In genomic region chr21:15289896-15290841, GRCh38 we compare ENCODE assay signal across 8 cellular contexts.
A peak's percentile ranks its signal among the peaks of the same experiment; 100 is the strongest.
DNase-seq lines count a peak whose midpoint lies in the region; ATAC-seq and TF ChIP-seq lines count a peak whose summit lies in the region.

No MANE protein-coding gene starts in this region.

- no peak overlapping the region for H3K4me2 ChIP-seq in osteoblast (ENCODE audit: insufficient read depth, low read length)

- TF ChIP-seq POLR2A in suprapubic skin (IDR thresholded peaks at IDR 0.05), result no peak

- TF ChIP-seq EP300 in suprapubic skin (IDR thresholded peaks at IDR 0.05), result no peak

- H3K36me3 ChIP-seq in endocrine pancreas (ENCODE audit: control insufficient read depth, insufficient read depth, low read length), result no peaks in the 10 kb centered on the region
- no peaks in the 10 kb centered on the region for H3K36me3 ChIP-seq in osteoblast (ENCODE audit: insufficient read depth, low read length)
- no peaks in the 10 kb centered on the region for H3K36me3 ChIP-seq in suprapubic skin

- no peaks in the 10 kb centered on the region for H3K27me3 ChIP-seq in endocrine pancreas (ENCODE audit: control insufficient read depth, insufficient read depth, low read length)
- no peaks in the 10 kb centered on the region for H3K27me3 ChIP-seq in osteoblast (ENCODE audit: insufficient read depth, low read length)
- H3K27me3 ChIP-seq in dorsolateral prefrontal cortex, result peaks cover 0 to 3% (median 0%) of the 10 kb centered on the region in 45 donors
- H3K27me3 ChIP-seq in suprapubic skin, result no peaks in the 10 kb centered on the region

- DNase-seq in EH (ENCODE audit: low read depth) (peak; percentile 6), NCI-H2029 treated with DMSO at 0.1 percent for 48 hours (lab: John Stamatoyannopoulos, UW) (peak; percentile 81), osteoblast (ENCODE audit: insufficient read length, low spot score, missing footprints) (no peak), dorsolateral prefrontal cortex (no peak), cerebellar nuclear complex (lab: John Stamatoyannopoulos, UW) (no peak), suprapubic skin (ENCODE audit: low spot score in 2 of 2) (no peak)

- no peak overlapping the region for H3K9ac ChIP-seq in endocrine pancreas (ENCODE audit: control insufficient read depth, insufficient read depth, low read length)

- H3K9me3 ChIP-seq in endocrine pancreas (ENCODE audit: control insufficient read depth, low read length) (no peaks in the 10 kb centered on the region), osteoblast (ENCODE audit: low read depth, low read length) (no peaks in the 10 kb centered on the region), suprapubic skin (no peaks in the 10 kb centered on the region)

- no peaks in the 10 kb centered on the region for H3K79me2 ChIP-seq in osteoblast (ENCODE audit: insufficient read depth, low read length)

- peak overlapping the region; percentile 35 for H2AFZ ChIP-seq in osteoblast (ENCODE audit: low read length)

- H4K20me1 ChIP-seq in osteoblast (ENCODE audit: insufficient read depth, low read length), result no peaks in the 10 kb centered on the region

- 86% methylated on average over 14 of the region's 31 CpGs for WGBS in suprapubic skin

- TF ChIP-seq CTCF in osteoblast (IDR thresholded peaks at IDR 0.05; ENCODE audit: extremely low read depth, low read depth, low read length) (no peak), dorsolateral prefrontal cortex (IDR thresholded peaks at IDR 0.05 in 54 of 56, conservative IDR thresholded peaks at IDR 0.05 in 2 of 56; ENCODE audit: low read depth in 1 of 56, partially characterized antibody in 56 of 56) (no peak), suprapubic skin (IDR thresholded peaks at IDR 0.05) (no peak)

- H3K4me1 ChIP-seq in endocrine pancreas (ENCODE audit: control insufficient read depth, insufficient read depth, low read length) (no peaks in the 10 kb centered on the region), osteoblast (ENCODE audit: insufficient read depth, low read length) (peaks cover 8% of the 10 kb centered on the region), suprapubic skin (peaks cover 6% of the 10 kb centered on the region)

- ATAC-seq in GM21526 (IDR thresholded peaks at IDR 0.05; ENCODE audit: low FRiP score, unreplicated experiment), result no peak

- H3K27ac ChIP-seq in osteoblast (ENCODE audit: low read depth, low read length), result no peak overlapping the region
- H3K27ac ChIP-seq in dorsolateral prefrontal cortex, result no peak overlapping the region
- no peak overlapping the region for H3K27ac ChIP-seq in suprapubic skin

- H3K4me3 ChIP-seq in endocrine pancreas (ENCODE audit: control insufficient read depth, insufficient read depth, low read length) (peak overlapping the region; percentile 54), osteoblast (ENCODE audit: insufficient read depth, low read length) (no peak overlapping the region), dorsolateral prefrontal cortex (peak overlapping the region in 8 of 59 donors; percentile 18 to 31 (median 26)), suprapubic skin (no peak overlapping the region)

- intact Hi-C loops in dorsolateral prefrontal cortex (cut with DNase I), result no loop called here

Comparison
In these comparisons a context has a peak if more than half of its experiments do, and no peak if none do; other contexts are left out.
1. DNase-seq: peak in EH (single experiment) and NCI-H2029 treated with DMSO at 0.1 percent for 48 hours (single experiment); none in osteoblast (single experiment), dorsolateral prefrontal cortex (0 of 10), cerebellar nuclear complex (0 of 2) and suprapubic skin (0 of 2).